Comparison of ENCODE assay signal across 8 cellular contexts in genomic region chr5:96752341-96753016, GRCh38. TPM values are rescaled to one million over a fixed set of nuclear protein-coding genes. Genes with fewer than 3 reads are reported as not detected.
A peak's percentile ranks its signal among the peaks of the same experiment; 100 is the strongest.
DNase-seq lines count a peak whose midpoint lies in the region; ATAC-seq and TF ChIP-seq lines count a peak whose summit lies in the region.

No MANE protein-coding gene starts in this region.

- DNase-seq in NCI-H2196 (lab: John Stamatoyannopoulos, UW; ENCODE audit: unreplicated experiment): peak; percentile 59
- no peak for DNase-seq in NCI-H2196 treated with DMSO at 0.1 percent for 48 hours (lab: John Stamatoyannopoulos, UW; ENCODE audit: unreplicated experiment)
- peak; percentile 3 for DNase-seq in HS-27A (ENCODE audit: low read depth)
- DNase-seq in cardiac fibroblast (ENCODE audit: low read depth in 2 of 2): peak; percentile 81 to 82
- no peak for DNase-seq in left lung
- peak; percentile 54 for DNase-seq in ureter (ENCODE audit: low spot score)

- no peaks in the 10 kb centered on the region for H3K4me1 ChIP-seq in OCI-LY1 (ENCODE audit: insufficient read depth, low read length, severe bottlenecking)
- H3K4me1 ChIP-seq in left lung: peaks cover 0 to 8% of the 10 kb centered on the region in 2 donors

- TF ChIP-seq CTCF in OCI-LY1 (IDR thresholded peaks at IDR 0.05; ENCODE audit: low read length) (peak; percentile 67), cardiac fibroblast (IDR thresholded peaks at IDR 0.05; ENCODE audit: low read depth, low read length) (peak; percentile 59), left lung (IDR thresholded peaks at IDR 0.05) (peak; percentile 66 to 74)

- H3K27ac ChIP-seq in OCI-LY1 (ENCODE audit: low read depth, low read length, poor library complexity, severe bottlenecking) (no peak overlapping the region), left lung (peak overlapping the region in 1 of 2 donors; percentile 45)

- H3K9me3 ChIP-seq in OCI-LY1 (ENCODE audit: low read length) (no peaks in the 10 kb centered on the region), left lung (no peaks in the 10 kb centered on the region)

- H2AFZ ChIP-seq in OCI-LY1 (ENCODE audit: low read length): no peak overlapping the region

- H3K9me2 ChIP-seq in OCI-LY1 (ENCODE audit: low read depth, low read length): no peaks in the 10 kb centered on the region

- intact Hi-C loops in left lung (cut with DNase I): loop anchor here in 1 of 2 donors (10.0 kb wide), 1 partner anchor 412 kb away; no protein-coding TSS in a partner anchor

- no peak overlapping the region for H3K9ac ChIP-seq in OCI-LY1 (ENCODE audit: low read length)

- no peaks in the 10 kb centered on the region for H3K27me3 ChIP-seq in OCI-LY1 (ENCODE audit: insufficient read depth, low read length)
- no peaks in the 10 kb centered on the region for H3K27me3 ChIP-seq in left lung

- no peaks in the 10 kb centered on the region for H3K79me2 ChIP-seq in OCI-LY1 (ENCODE audit: insufficient read depth, low read length)

- H3K4me3 ChIP-seq in OCI-LY1 (ENCODE audit: low read depth, low read length, poor library complexity, severe bottlenecking): no peak overlapping the region
- no peak overlapping the region for H3K4me3 ChIP-seq in cardiac fibroblast (replicated peaks in 1 of 2; ENCODE audit: low read depth in 2 of 2, low read length in 2 of 2)
- no peak overlapping the region for H3K4me3 ChIP-seq in left lung

- no peaks in the 10 kb centered on the region for H3F3A ChIP-seq in OCI-LY1 (ENCODE audit: insufficient read depth, low read length)

- no peaks in the 10 kb centered on the region for H4K20me1 ChIP-seq in OCI-LY1 (ENCODE audit: insufficient read depth, low read length)

- H3K36me3 ChIP-seq in OCI-LY1 (ENCODE audit: insufficient read depth, low read length) (peaks cover 25% of the 10 kb centered on the region; the same call in 1 of the 2 replicates), left lung (peaks cover 0 to 91% of the 10 kb centered on the region in 2 donors)

- no peak overlapping the region for H3K4me2 ChIP-seq in OCI-LY1 (ENCODE audit: low read length)

- peak; percentile 67 for ATAC-seq in left lung
- ATAC-seq in GM19455 (IDR thresholded peaks at IDR 0.05; ENCODE audit: unreplicated experiment): no peak

RNA-seq across cellular contexts. Expression of gene ERAP1, which starts 55.3 kb away (rescaled TPM):
- total RNA-seq in left lung (10 to 100 TPM; 59.7 to 76.7 TPM), ureter (88.3 TPM)

Comparison
In these comparisons a context has a peak if more than half of its experiments do, and no peak if none do; other contexts are left out.
1. DNase-seq: peak in NCI-H2196 (single experiment), HS-27A (single experiment), cardiac fibroblast (2 of 2) and ureter (single experiment); none in NCI-H2196 treated with DMSO at 0.1 percent for 48 hours (single experiment) and left lung (0 of 2).
2. Peak in every context shown above with its lines, with median percentiles within 50 percentile points of each other: CTCF ChIP-seq.